ENCODE assay signal across 35 cellular contexts in the genomic region with DNA sequence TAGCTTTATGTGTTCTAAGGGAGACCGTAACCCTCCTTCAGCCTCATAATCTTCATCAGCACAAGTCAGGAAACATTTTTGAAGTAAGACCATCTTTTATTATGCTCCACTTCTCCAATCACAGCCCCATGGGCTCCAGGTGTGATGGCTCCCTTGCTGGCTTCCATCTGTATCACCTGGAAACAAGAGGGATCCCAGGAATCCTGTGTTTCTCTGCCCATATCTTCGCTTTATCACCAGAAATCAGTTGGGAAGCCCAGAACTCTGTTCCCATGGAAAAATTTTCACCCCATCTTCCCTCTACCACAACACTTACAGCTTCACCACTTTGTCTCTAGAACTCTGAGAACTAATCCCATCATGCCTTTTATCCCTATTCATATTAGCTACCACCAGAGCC.
"Had no signal": no experiment of that assay in that cellular context is flagged by ENCODE, and none has a peak within 500 bp of the region (broad histone marks: within the 10 kb centered on the region; RNA-seq: fewer than 3 reads in every experiment).

No MANE protein-coding gene starts in this region.

- H3K27me3 Mint-ChIP-seq: activated CD4-positive, alpha-beta memory T cell treated with anti-CD3 and anti-CD28 coated beads for 36 hours; activated CD4-positive, alpha-beta T cell treated with anti-CD3 and anti-CD28 coated beads for 36 hours; activated CD8-positive, alpha-beta T cell treated with anti-CD3 and anti-CD28 coated beads for 36 hours; activated naive CD8-positive, alpha-beta T cell treated with anti-CD3 and anti-CD28 coated beads for 36 hours; activated T-helper 17 cell treated with anti-CD3 and anti-CD28 coated beads, Interleukin-2, amount 50 U/mL, for 72 hours; brain; central memory CD8-positive, alpha-beta T cell had no signal

- H3K4me1 Mint-ChIP-seq: activated CD4-positive, alpha-beta T cell treated with anti-CD3 and anti-CD28 coated beads for 36 hours; activated T-helper 17 cell treated with anti-CD3 and anti-CD28 coated beads, Interleukin-2, amount 50 U/mL, for 72 hours; brain; WTC11 had no signal

- H3K27me3 ChIP-seq: adrenal gland, ascending aorta, cardiac muscle cell had no signal

- H3K27ac ChIP-seq: adrenal gland, ascending aorta, cardiac muscle cell, WERI-Rb-1 had no signal

- H3K4me3 ChIP-seq: adrenal gland, ascending aorta, cardiac muscle cell had no signal

- H3K4me3 Mint-ChIP-seq: activated CD4-positive, alpha-beta memory T cell treated with anti-CD3 and anti-CD28 coated beads for 36 hours; activated CD4-positive, alpha-beta T cell treated with anti-CD3 and anti-CD28 coated beads for 36 hours; activated CD8-positive, alpha-beta T cell treated with anti-CD3 and anti-CD28 coated beads for 36 hours; activated naive CD4-positive, alpha-beta T cell treated with anti-CD3 and anti-CD28 coated beads for 36 hours; activated naive CD8-positive, alpha-beta T cell treated with anti-CD3 and anti-CD28 coated beads for 36 hours; activated T-cell treated with anti-CD3 and anti-CD28 coated beads, Interleukin-2, amount 50 U/mL, for 4 hours; activated T-cell treated with anti-CD3 and anti-CD28 coated beads, Interleukin-2, amount 50 U/mL, for 72 hours; activated T-helper 1 cell treated with anti-CD3 and anti-CD28 coated beads, Interleukin-12 subunit alpha, Interleukin-12 subunit beta, Interleukin-2, Interleukin-4 antibody, amounts not matched to agents 30 ng/mL and 10 ng/mL and 1 ng/mL, durations not matched to agents 14 hours and 24 hours and 36 hours; activated T-helper 17 cell treated with anti-CD3 and anti-CD28 coated beads, Interleukin-2, amount 50 U/mL, for 72 hours; brain; central memory CD8-positive, alpha-beta T cell; T-helper 1 cell treated with Interleukin-12 subunit alpha and Interleukin-12 subunit beta and Interleukin-4 antibody, amounts not matched to agents 30 μg/mL and 1 μg/mL, for 36 hours; T-helper 2 cell treated with Interferon-gamma antibody and Interleukin-4, amounts not matched to agents 5 μg/mL and 100 μg/mL, for 36 hours; WTC11 had no signal

- H3K36me3 Mint-ChIP-seq: activated CD4-positive, alpha-beta memory T cell treated with anti-CD3 and anti-CD28 coated beads for 36 hours had no signal

- H3K9me3 ChIP-seq: adrenal gland, ascending aorta had no signal

- H3K36me3 ChIP-seq: adrenal gland, ascending aorta, cardiac muscle cell, WERI-Rb-1 had no signal

- H3K9me3 Mint-ChIP-seq: activated CD4-positive, alpha-beta memory T cell treated with anti-CD3 and anti-CD28 coated beads for 36 hours; activated naive CD4-positive, alpha-beta T cell treated with anti-CD3 and anti-CD28 coated beads for 36 hours; activated naive CD4-positive, alpha-beta T cell treated with anti-CD3 and anti-CD28 coated beads, Interleukin-2, amount 50 U/mL, for 72 hours; activated naive CD8-positive, alpha-beta T cell treated with anti-CD3 and anti-CD28 coated beads for 36 hours; activated T-cell treated with anti-CD3 and anti-CD28 coated beads, Interleukin-2, amount 50 U/mL, for 4 hours; activated T-helper 17 cell treated with anti-CD3 and anti-CD28 coated beads, Interleukin-2, amount 50 U/mL, for 72 hours; central memory CD8-positive, alpha-beta T cell; T-helper 1 cell treated with Interleukin-12 subunit alpha and Interleukin-12 subunit beta and Interleukin-4 antibody, amounts not matched to agents 30 μg/mL and 1 μg/mL, for 36 hours had no signal

- H3K4me1 ChIP-seq: adrenal gland, ascending aorta had no signal

- H3K27ac Mint-ChIP-seq: activated CD4-positive, alpha-beta memory T cell treated with anti-CD3 and anti-CD28 coated beads for 36 hours; activated CD4-positive, alpha-beta T cell treated with anti-CD3 and anti-CD28 coated beads for 36 hours; activated CD8-positive, alpha-beta T cell treated with anti-CD3 and anti-CD28 coated beads for 36 hours; activated naive CD4-positive, alpha-beta T cell treated with anti-CD3 and anti-CD28 coated beads for 36 hours; activated naive CD4-positive, alpha-beta T cell treated with anti-CD3 and anti-CD28 coated beads, Interleukin-2, amount 50 U/mL, for 72 hours; activated naive CD8-positive, alpha-beta T cell treated with anti-CD3 and anti-CD28 coated beads for 36 hours; activated T-cell treated with anti-CD3 and anti-CD28 coated beads, Interleukin-2, amount 50 U/mL, for 72 hours; activated T-helper 1 cell treated with anti-CD3 and anti-CD28 coated beads, Interleukin-12 subunit alpha, Interleukin-12 subunit beta, Interleukin-2, Interleukin-4 antibody, amounts not matched to agents 30 ng/mL and 10 ng/mL and 1 ng/mL, durations not matched to agents 14 hours and 24 hours and 36 hours; activated T-helper 17 cell treated with anti-CD3 and anti-CD28 coated beads, Interleukin-2, amount 50 U/mL, for 72 hours; brain; T-helper 1 cell treated with Interleukin-12 subunit alpha and Interleukin-12 subunit beta and Interleukin-4 antibody, amounts not matched to agents 30 μg/mL and 1 μg/mL, for 36 hours; T-helper 2 cell treated with Interferon-gamma antibody and Interleukin-4, amounts not matched to agents 5 μg/mL and 100 μg/mL, for 36 hours; WTC11 had no signal

- DNase-seq: activated CD4-positive, alpha-beta memory T cell treated with anti-CD3 and anti-CD28 coated beads for 36 hours; activated CD4-positive, alpha-beta T cell treated with anti-CD3 and anti-CD28 coated beads for 1 hour; activated CD4-positive, alpha-beta T cell treated with anti-CD3 and anti-CD28 coated beads for 36 hours; activated CD4-positive, alpha-beta T cell treated with anti-CD3 and anti-CD28 coated beads for 48 hours; activated CD4-positive, alpha-beta T cell treated with anti-CD3 and anti-CD28 coated beads, Interleukin-2, amount 50 U/mL, for 1 hour; activated CD4-positive, alpha-beta T cell treated with anti-CD3 and anti-CD28 coated beads, Interleukin-2, amount 50 U/mL, for 4 hours; activated CD4-positive, CD25-positive, alpha-beta regulatory T cell; activated CD8-positive, alpha-beta memory T cell treated with anti-CD3 and anti-CD28 coated beads, Interleukin-2, amount 50 U/mL, for 4 hours; activated CD8-positive, alpha-beta T cell treated with anti-CD3 and anti-CD28 coated beads for 36 hours; activated effector memory CD4-positive, alpha-beta T cell treated with anti-CD3 and anti-CD28 coated beads, Interleukin-2, amount 50 U/mL, for 16 hours; activated gamma-delta T cell treated with Interleukin-2 at 50 U/mL for 16 hours; activated naive CD4-positive, alpha-beta T cell; activated naive CD4-positive, alpha-beta T cell treated with anti-CD3 and anti-CD28 coated beads for 36 hours; activated naive CD4-positive, alpha-beta T cell treated with anti-CD3 and anti-CD28 coated beads, Interleukin-2, amount 50 U/mL, for 16 hours; activated naive CD8-positive, alpha-beta T cell treated with anti-CD3 and anti-CD28 coated beads for 36 hours; activated T-cell treated with anti-CD3 and anti-CD28 coated beads for 4 hours; activated T-cell treated with anti-CD3 and anti-CD28 coated beads, Interleukin-2, amount 50 U/mL, for 1 hour; activated T-cell treated with anti-CD3 and anti-CD28 coated beads, Interleukin-2, amount 50 U/mL, for 4 hours; activated T-cell treated with anti-CD3 and anti-CD28 coated beads, Interleukin-2, amount 50 U/mL, for 72 hours; adrenal gland; amniotic stem cell; caudate nucleus; T-helper 1 cell; T-helper 9 cell; WERI-Rb-1 had no signal
